ENCODE assay signal across 14 cellular contexts in genomic region chr5:50730336-50730735, GRCh38.
DNase-seq lines count a peak whose midpoint lies in the region; ATAC-seq and TF ChIP-seq lines count a peak whose summit lies in the region.
"Had no signal": no experiment of that assay in that cellular context is flagged by ENCODE, and none has a peak within 500 bp of the region (broad histone marks: within the 10 kb centered on the region; RNA-seq: fewer than 3 reads in every experiment).

No MANE protein-coding gene starts in this region.

- H3K4me3 Mint-ChIP-seq in CD8-positive, alpha-beta T cell, result no peak overlapping the region
- no peak overlapping the region for H3K4me3 Mint-ChIP-seq in endodermal cell
- H3K4me3 Mint-ChIP-seq in neural crest cell, result no peak overlapping the region

- intact Hi-C loops in CD8-positive, alpha-beta T cell (cut with DNase I, micrococcal nuclease), result no loop called here
- intact Hi-C loops in aorta (cut with DNase I), result no loop called here

- no peak overlapping the region for H3K9ac ChIP-seq in endodermal cell (ENCODE audit: extremely low read depth, low read length, poor library complexity, severe bottlenecking)

- WGBS in endodermal cell (ENCODE audit: insufficient coverage in 1 of 2, insufficient read length in 1 of 2), 2 experiments, result 66% methylated on average over 4 of the region's 5 CpGs; no CpG with 5 or more reads in 1 of the 2 experiments
- 82 to 92% methylated on average over 5 of the region's 5 CpGs for WGBS in aorta, 2 donors

- H3K27ac Mint-ChIP-seq in CD8-positive, alpha-beta T cell, result peak overlapping the region; percentile 46
- H3K27ac Mint-ChIP-seq in endodermal cell (no peak overlapping the region), neural crest cell (ENCODE audit: unreplicated experiment) (no peak overlapping the region)

- no peak for DNase-seq in CD8-positive, alpha-beta T cell
- peak; percentile 21 for DNase-seq in MV-4-11 (lab: John Stamatoyannopoulos, UW)
- DNase-seq in endodermal cell, result no peak
- no peak for DNase-seq in neural crest cell (ENCODE audit: low read depth, low spot score)
- DNase-seq in aorta, result no peak
- DNase-seq in NCI-H1694 (lab: John Stamatoyannopoulos, UW), result no peak
- DNase-seq in stimulated activated CD4-positive, alpha-beta T cell treated with anti-CD3 and anti-CD28 coated beads, Interleukin-2, amount 100 ng/mL, for 48 hours, result no peak
- DNase-seq: AML-193, H7, MM.1S, NCI-H2029, NCI-H524, SJCRH30 had no signal

- H3K27me3 ChIP-seq in CD8-positive, alpha-beta T cell (ENCODE audit: insufficient read depth, low read length), result no peaks in the 10 kb centered on the region
- H3K27me3 ChIP-seq in endodermal cell (ENCODE audit: control insufficient read depth, insufficient read depth, low read length, poor library complexity, severe bottlenecking) (no peaks in the 10 kb centered on the region), aorta (ENCODE audit: control insufficient read depth in 1 of 2, insufficient read depth in 2 of 2, low read length in 1 of 2) (no peaks in the 10 kb centered on the region)
- H3K27me3 ChIP-seq: SJCRH30 had no signal

- POLR2A ChIA-PET in CD8-positive, alpha-beta T cell (lab: Charles Lee), result no interaction called here

- no peaks in the 10 kb centered on the region for H3K9me3 ChIP-seq in CD8-positive, alpha-beta T cell (ENCODE audit: low read length)
- H3K9me3 ChIP-seq in endodermal cell (ENCODE audit: control insufficient read depth, low read length) (no peaks in the 10 kb centered on the region), aorta (ENCODE audit: control insufficient read depth, low read length) (no peaks in the 10 kb centered on the region)
- H3K9me3 ChIP-seq: SJCRH30 had no signal

- ATAC-seq in CD8-positive, alpha-beta T cell, result no peak
- no peak for ATAC-seq in aorta (ENCODE audit: low FRiP score)

- H3K4me1 ChIP-seq in CD8-positive, alpha-beta T cell (ENCODE audit: insufficient read depth, low read length), result peaks cover 37% of the 10 kb centered on the region
- H3K4me1 ChIP-seq in endodermal cell (ENCODE audit: control insufficient read depth, insufficient read depth, low read length), result peaks cover under 1% of the 10 kb centered on the region
- H3K4me1 ChIP-seq in aorta (ENCODE audit: control insufficient read depth in 1 of 2, insufficient read depth in 2 of 2, low read length in 2 of 2), result peaks cover 0 to 2% of the 10 kb centered on the region in 2 donors
- H3K4me1 ChIP-seq: SJCRH30 had no signal

- CTCF ChIA-PET in CD8-positive, alpha-beta T cell (lab: Charles Lee), result no interaction called here

- peaks cover 74% of the 10 kb centered on the region for H3K4me1 Mint-ChIP-seq in CD8-positive, alpha-beta T cell (ENCODE audit: low read depth)
- peaks cover 9% of the 10 kb centered on the region for H3K4me1 Mint-ChIP-seq in endodermal cell
- H3K4me1 Mint-ChIP-seq in neural crest cell, result peaks cover 19% of the 10 kb centered on the region

- no peak for TF ChIP-seq CTCF in CD8-positive, alpha-beta T cell (IDR thresholded peaks at IDR 0.05)
- TF ChIP-seq CTCF in endodermal cell (conservative IDR thresholded peaks at IDR 0.05) (peak; percentile 51), neural crest cell (conservative IDR thresholded peaks at IDR 0.05) (peak; percentile 34)

- H3K27me3 Mint-ChIP-seq in CD8-positive, alpha-beta T cell (ENCODE audit: low read depth), result no peaks in the 10 kb centered on the region
- H3K27me3 Mint-ChIP-seq in endodermal cell (ENCODE audit: insufficient read depth) (no peaks in the 10 kb centered on the region), neural crest cell (ENCODE audit: low read depth) (no peaks in the 10 kb centered on the region)

- no peaks in the 10 kb centered on the region for H3K36me3 ChIP-seq in CD8-positive, alpha-beta T cell (ENCODE audit: insufficient read depth, low read length)
- H3K36me3 ChIP-seq in endodermal cell (ENCODE audit: control insufficient read depth, insufficient read depth, low read length), result no peaks in the 10 kb centered on the region
- H3K36me3 ChIP-seq in aorta (ENCODE audit: control insufficient read depth in 1 of 2, insufficient read depth in 2 of 2, low read length in 1 of 2), result no peaks in the 10 kb centered on the region
- H3K36me3 ChIP-seq: SJCRH30 had no signal

- H3K36me3 Mint-ChIP-seq in CD8-positive, alpha-beta T cell, result peaks cover 21% of the 10 kb centered on the region
- H3K36me3 Mint-ChIP-seq in endodermal cell (ENCODE audit: low read depth), result no peaks in the 10 kb centered on the region
- no peaks in the 10 kb centered on the region for H3K36me3 Mint-ChIP-seq in neural crest cell (ENCODE audit: low read depth)

- no peak overlapping the region for H3K27ac ChIP-seq in CD8-positive, alpha-beta T cell (ENCODE audit: low read depth, low read length)
- H3K27ac ChIP-seq in endodermal cell (ENCODE audit: low read depth, low read length) (no peak overlapping the region), aorta (ENCODE audit: low read depth in 1 of 2, low read length in 2 of 2) (no peak overlapping the region)
- H3K27ac ChIP-seq: RWPE1, SJCRH30 had no signal

- H3K4me3 ChIP-seq in CD8-positive, alpha-beta T cell (ENCODE audit: low read depth, low read length), result no peak overlapping the region
- no peak overlapping the region for H3K4me3 ChIP-seq in endodermal cell (ENCODE audit: low read length)
- H3K4me3 ChIP-seq in aorta (ENCODE audit: low read length in 2 of 2), result no peak overlapping the region
- H3K4me3 ChIP-seq: SJCRH30 had no signal

- H3K9me3 Mint-ChIP-seq in CD8-positive, alpha-beta T cell, result no peaks in the 10 kb centered on the region
- H3K9me3 Mint-ChIP-seq in endodermal cell (no peaks in the 10 kb centered on the region), neural crest cell (no peaks in the 10 kb centered on the region)
